ENCODE assay signal across 1 cellular context in genomic region chr1:37999434-38000232, GRCh38.
TF ChIP-seq lines count a peak whose summit lies in the region.

No MANE protein-coding gene starts in this region.

TF ChIP-seq in H1, 55 proteins besides CTCF, POLR2A, EP300 and RAD21:
- TF ChIP-seq JUND (IDR thresholded peaks at IDR 0.05; ENCODE audit: low read length) (peak; percentile 63; the same call in 1 of the 2 replicates), RBBP5 (IDR thresholded peaks at IDR 0.05; ENCODE audit: borderline replicate concordance, low read depth, low read length) (0 out of 2 replicates have a peak, but pooled peaks have one; percentile 23), CREB1 (IDR thresholded peaks at IDR 0.05) (no peak)
